8 cellular contexts compared by ENCODE assay signal in the genomic region with DNA sequence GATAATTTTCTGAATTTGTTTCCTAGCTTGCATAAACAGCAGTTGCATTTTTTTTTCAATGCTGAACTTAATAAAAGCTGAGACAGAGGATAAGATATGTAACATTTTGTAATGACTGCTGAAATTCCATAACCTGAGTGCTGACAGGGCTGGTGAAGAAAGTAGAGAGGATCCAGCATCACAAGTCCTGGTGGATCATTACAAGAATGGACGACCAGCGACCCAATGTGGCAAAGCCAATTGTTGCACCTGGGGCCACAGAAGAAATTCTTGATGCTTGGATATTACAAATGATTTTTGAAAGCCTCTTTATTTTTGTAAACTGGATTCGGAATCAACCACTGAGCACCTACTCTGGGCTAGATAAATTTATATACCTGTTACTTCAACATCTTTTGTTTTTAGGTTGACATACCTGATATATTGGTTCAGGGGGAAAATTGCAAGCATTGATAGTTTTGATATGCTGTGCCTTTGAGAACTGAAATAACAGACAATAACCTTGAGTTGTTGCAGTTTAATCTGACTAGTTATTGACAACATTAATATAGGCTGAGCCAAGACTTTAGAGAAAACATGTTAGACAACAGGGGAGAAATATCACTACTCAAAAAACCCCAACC. TPM values are rescaled to one million over a fixed set of nuclear protein-coding genes. Genes with fewer than 3 reads are reported as not detected.
DNase-seq lines count a peak whose midpoint lies in the region; ATAC-seq and TF ChIP-seq lines count a peak whose summit lies in the region.

No MANE protein-coding gene starts in this region.

- peaks cover 13% of the 10 kb centered on the region for H3K4me1 Mint-ChIP-seq in activated CD4-positive, alpha-beta T cell treated with anti-CD3 and anti-CD28 coated beads, Interleukin-2, amount 10 ng/mL, durations not matched to agents 7 days and 5 days
- H3K4me1 Mint-ChIP-seq in naive B cell (peaks cover 6 to 11% (median 10%) of the 10 kb centered on the region in 3 donors), type B pancreatic cell (ENCODE audit: unreplicated experiment) (peaks cover 14% of the 10 kb centered on the region)

- peaks cover 1% of the 10 kb centered on the region for H3K4me1 ChIP-seq in GM23248 (ENCODE audit: insufficient read depth)

- WGBS in GM23248 (ENCODE audit: low coverage in 1 of 2, low lambda C conversion rate in 2 of 2, missing lambda C conversion rate in 2 of 2), 2 experiments: 0% methylated on average over 3 of the region's 3 CpGs

- POLR2A ChIA-PET in activated CD4-positive, alpha-beta T cell treated with anti-CD3 and anti-CD28 coated beads, Interleukin-2, amount 10 ng/mL, durations not matched to agents 7 days and 5 days (lab: Charles Lee): no interaction called here

- H3K4me3 ChIP-seq in GM23248: no peak overlapping the region

- TF ChIP-seq CTCF in type B pancreatic cell (conservative IDR thresholded peaks at IDR 0.05): peak; percentile 89

- ATAC-seq in naive B cell (ENCODE audit: low read depth in 2 of 2): no peak
- no peak for ATAC-seq in HG03469 (IDR thresholded peaks at IDR 0.05; ENCODE audit: unreplicated experiment)

- H3K9ac ChIP-seq in GM23248: no peak overlapping the region

- no peaks in the 10 kb centered on the region for H3K36me3 Mint-ChIP-seq in activated CD4-positive, alpha-beta T cell treated with anti-CD3 and anti-CD28 coated beads, Interleukin-2, amount 10 ng/mL, durations not matched to agents 7 days and 5 days (ENCODE audit: low read depth)
- H3K36me3 Mint-ChIP-seq in naive B cell (no peaks in the 10 kb centered on the region), type B pancreatic cell (no peaks in the 10 kb centered on the region)

- no peaks in the 10 kb centered on the region for H4K20me1 ChIP-seq in GM23248 (ENCODE audit: insufficient read depth)

- no peak overlapping the region for H3K4me3 Mint-ChIP-seq in activated CD4-positive, alpha-beta T cell treated with anti-CD3 and anti-CD28 coated beads, Interleukin-2, amount 10 ng/mL, durations not matched to agents 7 days and 5 days
- H3K4me3 Mint-ChIP-seq in naive B cell: peak overlapping the region in 1 of 8 donors; percentile 81
- no peak overlapping the region for H3K4me3 Mint-ChIP-seq in type B pancreatic cell

- CTCF ChIA-PET in activated CD4-positive, alpha-beta T cell treated with anti-CD3 and anti-CD28 coated beads, Interleukin-2, amount 10 ng/mL, durations not matched to agents 7 days and 5 days (lab: Charles Lee): interaction anchor here (0.6 to 0.9 kb wide), 2 partner anchors 26 to 283 kb away, joined by 3 to 4 read pairs; no protein-coding TSS in a partner anchor

- H3K9me3 Mint-ChIP-seq in activated CD4-positive, alpha-beta T cell treated with anti-CD3 and anti-CD28 coated beads, Interleukin-2, amount 10 ng/mL, durations not matched to agents 7 days and 5 days: no peaks in the 10 kb centered on the region
- no peaks in the 10 kb centered on the region for H3K9me3 Mint-ChIP-seq in naive B cell
- no peaks in the 10 kb centered on the region for H3K9me3 Mint-ChIP-seq in type B pancreatic cell

- H3K27ac ChIP-seq in GM23248: no peak overlapping the region

- no peak overlapping the region for H3K27ac Mint-ChIP-seq in activated CD4-positive, alpha-beta T cell treated with anti-CD3 and anti-CD28 coated beads, Interleukin-2, amount 10 ng/mL, durations not matched to agents 7 days and 5 days
- H3K27ac Mint-ChIP-seq in naive B cell: no peak overlapping the region
- no peak overlapping the region for H3K27ac Mint-ChIP-seq in type B pancreatic cell

- no peak overlapping the region; the same call in 1 of the 2 replicates for H2AFZ ChIP-seq in GM23248

- H3K36me3 ChIP-seq in GM23248 (ENCODE audit: low read depth): no peaks in the 10 kb centered on the region

- in situ Hi-C loops in GM23248 (cut with MboI): loop anchor here (10.0 to 25.0 kb wide), 2 partner anchors 134 to 522 kb away; no protein-coding TSS in a partner anchor

- H3F3A ChIP-seq in GM23248 (ENCODE audit: insufficient read depth): no peaks in the 10 kb centered on the region

- peaks cover 14% of the 10 kb centered on the region for H3K27me3 Mint-ChIP-seq in activated CD4-positive, alpha-beta T cell treated with anti-CD3 and anti-CD28 coated beads, Interleukin-2, amount 10 ng/mL, durations not matched to agents 7 days and 5 days
- H3K27me3 Mint-ChIP-seq in naive B cell: no peaks in the 10 kb centered on the region
- no peaks in the 10 kb centered on the region for H3K27me3 Mint-ChIP-seq in type B pancreatic cell

- H3K9me2 ChIP-seq in GM23248 (ENCODE audit: insufficient read depth): no peaks in the 10 kb centered on the region

- DNase-seq in Ammon's horn (ENCODE audit: low spot score) (peak; percentile 88), GM23248 (peak; percentile 87), NCI-H345 (lab: John Stamatoyannopoulos, UW) (peak; percentile 76), erythroblast (lab: John Stamatoyannopoulos, UW) (peak; percentile 68 to 77), naive B cell (peak; percentile 45), type B pancreatic cell (ENCODE audit: extremely low spot score, unreplicated experiment) (no peak)
- DNase-seq in activated CD4-positive, alpha-beta T cell treated with anti-CD3 and anti-CD28 coated beads, Interleukin-2, amount 10 ng/mL, durations not matched to agents 7 days and 5 days: peak; percentile 60

- no peaks in the 10 kb centered on the region for H3K27me3 ChIP-seq in GM23248 (replicated peaks; ENCODE audit: insufficient read depth)

- no peaks in the 10 kb centered on the region for H3K9me3 ChIP-seq in GM23248 (ENCODE audit: low read depth)

- H3K79me2 ChIP-seq in GM23248 (ENCODE audit: insufficient read depth): peaks cover 4% of the 10 kb centered on the region

- no peak for TF ChIP-seq POLR2A in erythroblast (IDR thresholded peaks at IDR 0.05; ENCODE audit: low read length)

- no peak overlapping the region for H3K4me2 ChIP-seq in GM23248 (ENCODE audit: unreplicated experiment)

RNA-seq across cellular contexts. Expression of gene ACTL6A, which starts 3.9 kb away (rescaled TPM):
- 44.5 and 98.6 TPM in 2 replicates for total RNA-seq in GM23248 (2014; rRNA removed; shearing (Covaris generic))
- 82.9 and 93.5 TPM in 2 replicates for polyA plus RNA-seq in GM23248 (2016; fragmentation: Nextera tagmentation; extraction: Ambion mirVana)
- total RNA-seq in activated CD4-positive, alpha-beta T cell treated with anti-CD3 and anti-CD28 coated beads, Interleukin-2, amount 10 ng/mL, durations not matched to agents 7 days and 5 days: 10 to 100 TPM; 88.7 to 89.5 TPM
- 10 to 100 TPM; 26.9 to 48.6 (median 31.8) TPM for polyA plus RNA-seq in naive B cell (ENCODE audit: low read depth in 6 of 6)
- 53.8 and 69.5 TPM in 2 replicates for total RNA-seq in type B pancreatic cell (ENCODE audit: low replicate concordance)

RNA-seq across cellular contexts. Expression of gene MRPL47, which starts 45.6 kb away (rescaled TPM):
- total RNA-seq in GM23248 (2014; rRNA removed; shearing (Covaris generic)): 18.6 and 25.0 TPM in 2 replicates
- 60.5 and 66.0 TPM in 2 replicates for polyA plus RNA-seq in GM23248 (2016; fragmentation: Nextera tagmentation; extraction: Ambion mirVana)
- 10 to 100 TPM; 32.5 to 37.2 TPM for total RNA-seq in activated CD4-positive, alpha-beta T cell treated with anti-CD3 and anti-CD28 coated beads, Interleukin-2, amount 10 ng/mL, durations not matched to agents 7 days and 5 days
- polyA plus RNA-seq in naive B cell (ENCODE audit: low read depth in 6 of 6): 10 to 100 TPM; 33.0 to 51.2 (median 45.7) TPM
- 38.2 and 47.9 TPM in 2 replicates for total RNA-seq in type B pancreatic cell (ENCODE audit: low replicate concordance)

RNA-seq across cellular contexts. Expression of gene NDUFB5, which starts 45.7 kb away (rescaled TPM):
- 79.5 and 90.8 TPM in 2 replicates for total RNA-seq in GM23248 (2014; rRNA removed; shearing (Covaris generic))
- polyA plus RNA-seq in GM23248 (2016; fragmentation: Nextera tagmentation; extraction: Ambion mirVana): 126 and 142 TPM in 2 replicates
- total RNA-seq in activated CD4-positive, alpha-beta T cell treated with anti-CD3 and anti-CD28 coated beads, Interleukin-2, amount 10 ng/mL, durations not matched to agents 7 days and 5 days: 10 to 100 TPM; 78.4 to 91.7 TPM
- 100 to 1,000 TPM in 1 of 6 donors, 10 to 100 TPM in 5; 52.3 to 102 (median 77.4) TPM for polyA plus RNA-seq in naive B cell (ENCODE audit: low read depth in 6 of 6)
- 91.5 and 98.6 TPM in 2 replicates for total RNA-seq in type B pancreatic cell (ENCODE audit: low replicate concordance)
